8 cellular contexts compared by ENCODE assay signal in the genomic region with DNA sequence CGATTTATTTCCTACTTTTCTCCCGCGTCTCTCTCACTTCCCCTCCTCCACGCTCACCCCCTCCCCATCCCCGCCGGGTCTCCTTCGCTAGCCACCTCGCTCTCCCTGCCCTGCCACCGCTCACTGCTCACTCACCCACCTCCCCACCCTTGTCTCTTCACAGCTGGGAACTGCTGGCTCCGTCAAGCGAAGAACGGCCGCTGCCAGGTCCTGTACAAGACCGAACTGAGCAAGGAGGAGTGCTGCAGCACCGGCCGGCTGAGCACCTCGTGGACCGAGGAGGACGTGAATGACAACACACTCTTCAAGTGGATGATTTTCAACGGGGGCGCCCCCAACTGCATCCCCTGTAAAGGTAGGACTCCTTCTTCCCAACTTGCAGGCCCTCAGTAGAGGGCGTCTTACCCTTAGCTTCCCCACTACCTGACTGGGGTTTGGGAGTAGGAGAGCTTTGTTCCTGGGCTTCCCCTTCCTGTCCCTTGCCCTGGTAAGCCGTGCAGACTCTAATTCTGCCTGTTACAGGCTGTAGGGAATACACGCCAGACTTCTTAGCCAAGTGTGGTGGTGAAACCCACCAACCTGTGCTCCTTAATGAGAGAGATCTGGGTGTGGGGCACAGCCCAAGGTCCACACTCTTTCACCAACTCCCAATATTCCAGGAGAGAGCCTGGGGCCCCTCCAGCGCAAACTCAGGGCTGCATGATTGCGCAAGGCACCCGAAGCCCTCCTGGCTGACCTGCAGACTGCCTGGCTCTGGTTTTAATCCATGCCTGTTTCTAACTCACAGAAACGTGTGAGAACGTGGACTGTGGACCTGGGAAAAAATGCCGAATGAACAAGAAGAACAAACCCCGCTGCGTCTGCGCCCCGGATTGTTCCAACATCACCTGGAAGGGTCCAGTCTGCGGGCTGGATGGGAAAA. TPM values are rescaled to one million over a fixed set of nuclear protein-coding genes. Genes with fewer than 3 reads are reported as not detected.
DNase-seq lines count a peak whose midpoint lies in the region; ATAC-seq and TF ChIP-seq lines count a peak whose summit lies in the region.

No MANE protein-coding gene starts in this region.

- intact Hi-C loops in activated CD4-positive, alpha-beta memory T cell treated with anti-CD3 and anti-CD28 coated beads for 36 hours (cut with micrococcal nuclease), result loop anchor here (1.0 to 5.0 kb wide), 3 partner anchors 77 to 827 kb away; a partner anchor contains a TSS
- intact Hi-C loops in naive thymus-derived CD4-positive, alpha-beta T cell (cut with micrococcal nuclease), result loop anchor here (1.0 to 5.0 kb wide), 3 partner anchors 77 to 829 kb away; a partner anchor contains a TSS

- H3K4me3 Mint-ChIP-seq in activated CD4-positive, alpha-beta memory T cell treated with anti-CD3 and anti-CD28 coated beads for 36 hours, result peak overlapping the region; percentile 77
- H3K4me3 Mint-ChIP-seq in naive thymus-derived CD4-positive, alpha-beta T cell, result peak overlapping the region; percentile 86 to 99 (median 90)

- H3K27me3 Mint-ChIP-seq in activated CD4-positive, alpha-beta memory T cell treated with anti-CD3 and anti-CD28 coated beads for 36 hours, result peaks cover 34% of the 10 kb centered on the region
- peaks cover 40 to 79% (median 63%) of the 10 kb centered on the region in 5 donors for H3K27me3 Mint-ChIP-seq in naive thymus-derived CD4-positive, alpha-beta T cell

- H3K36me3 Mint-ChIP-seq in activated CD4-positive, alpha-beta memory T cell treated with anti-CD3 and anti-CD28 coated beads for 36 hours, result no peaks in the 10 kb centered on the region
- peaks cover 0 to 9% (median 4%) of the 10 kb centered on the region in 5 donors for H3K36me3 Mint-ChIP-seq in naive thymus-derived CD4-positive, alpha-beta T cell

- H3K9me3 ChIP-seq in BE2C (no peaks in the 10 kb centered on the region), HEK293 (ENCODE audit: control insufficient read depth, insufficient read depth, low read depth, low read length) (no peaks in the 10 kb centered on the region), fibroblast of lung (ENCODE audit: control insufficient read depth, insufficient read depth, low read depth, low read length) (no peaks in the 10 kb centered on the region)
- H3K9me3 ChIP-seq in naive thymus-derived CD4-positive, alpha-beta T cell (ENCODE audit: control insufficient read depth in 2 of 3, low read length in 3 of 3), result no peaks in the 10 kb centered on the region

- H3K27me3 ChIP-seq in BE2C, result peaks cover 64% of the 10 kb centered on the region
- no peaks in the 10 kb centered on the region for H3K27me3 ChIP-seq in fibroblast of lung (ENCODE audit: control insufficient read depth, insufficient read depth, low read length)
- peaks cover 0 to 10% of the 10 kb centered on the region in 2 donors for H3K27me3 ChIP-seq in naive thymus-derived CD4-positive, alpha-beta T cell (ENCODE audit: control insufficient read depth in 2 of 2, insufficient read depth in 2 of 2, low read length in 2 of 2)

- H3K4me1 ChIP-seq in BE2C (no peaks in the 10 kb centered on the region), HEK293 (ENCODE audit: control insufficient read depth, insufficient read depth, low read length) (peaks cover 2% of the 10 kb centered on the region), fibroblast of lung (ENCODE audit: control insufficient read depth, extremely low read depth, insufficient read depth, low read length) (peaks cover 8% of the 10 kb centered on the region)
- H3K4me1 ChIP-seq in naive thymus-derived CD4-positive, alpha-beta T cell (ENCODE audit: control insufficient read depth in 2 of 2, insufficient read depth in 2 of 2, low read length in 2 of 2), result peaks cover 10 to 11% of the 10 kb centered on the region in 2 donors

- H3K79me2 ChIP-seq in fibroblast of lung (ENCODE audit: control insufficient read depth, insufficient read depth, low read length), result peaks cover 43% of the 10 kb centered on the region

- no peak overlapping the region for H2AFZ ChIP-seq in fibroblast of lung (ENCODE audit: low read length)

- ATAC-seq in naive thymus-derived CD4-positive, alpha-beta T cell, result peak; percentile 22
- no peak for ATAC-seq in GM21619 (IDR thresholded peaks at IDR 0.05; ENCODE audit: unreplicated experiment)

- peaks cover 32% of the 10 kb centered on the region for H3K4me1 Mint-ChIP-seq in activated CD4-positive, alpha-beta memory T cell treated with anti-CD3 and anti-CD28 coated beads for 36 hours (ENCODE audit: low read depth)
- H3K4me1 Mint-ChIP-seq in naive thymus-derived CD4-positive, alpha-beta T cell, result peaks cover 34 to 46% (median 42%) of the 10 kb centered on the region in 7 donors

- H3K36me3 ChIP-seq in BE2C (no peaks in the 10 kb centered on the region), HEK293 (ENCODE audit: control insufficient read depth in 2 of 2, insufficient read depth in 1 of 2, low read length in 2 of 2) (peaks cover 0 to 10% of the 10 kb centered on the region in 2 experiments; a peak in 1 of 3 replicates), fibroblast of lung (ENCODE audit: control insufficient read depth, insufficient read depth, low read length) (peaks cover 22% of the 10 kb centered on the region)
- H3K36me3 ChIP-seq in naive thymus-derived CD4-positive, alpha-beta T cell (ENCODE audit: control insufficient read depth in 2 of 3, insufficient read depth in 3 of 3, low read length in 3 of 3), result no peaks in the 10 kb centered on the region

- H3K9me3 Mint-ChIP-seq in activated CD4-positive, alpha-beta memory T cell treated with anti-CD3 and anti-CD28 coated beads for 36 hours, result no peaks in the 10 kb centered on the region
- peaks cover 0 to 5% (median 0%) of the 10 kb centered on the region in 11 donors for H3K9me3 Mint-ChIP-seq in naive thymus-derived CD4-positive, alpha-beta T cell

- H3K4me3 ChIP-seq in BE2C (ENCODE audit: low read depth, low read length) (peak overlapping the region; percentile 31), HEK293 (ENCODE audit: low read depth, low read length) (no peak overlapping the region), fibroblast of lung (replicated peaks in 1 of 4; ENCODE audit: control extremely low read depth in 1 of 4, insufficient read depth in 1 of 4, low read depth in 3 of 4, low read length in 4 of 4) (peak overlapping the region; percentile 74 to 97 (median 82))
- peak overlapping the region; percentile 67 for H3K4me3 ChIP-seq in naive thymus-derived CD4-positive, alpha-beta T cell (ENCODE audit: low read length)

- peak overlapping the region; percentile 88 for H3K9ac ChIP-seq in fibroblast of lung (ENCODE audit: insufficient read depth, low read length)

- CTCF ChIA-PET in HEK293 (lab: Yijun Ruan, JAX), result no interaction called here
- CTCF ChIA-PET in activated CD4-positive, alpha-beta memory T cell treated with anti-CD3 and anti-CD28 coated beads for 36 hours (lab: Charles Lee), result interaction anchor here (0.6 to 1.2 kb wide), 3 partner anchors 746 to 828 kb away, joined by 3 read pairs; no protein-coding TSS in a partner anchor
- CTCF ChIA-PET in naive thymus-derived CD4-positive, alpha-beta T cell (lab: Charles Lee), result no interaction called here

- DNase-seq in BE2C (peak; percentile 22), fibroblast of lung (ENCODE audit: low read depth in 2 of 2) (peak; percentile 36 to 49), NCI-H187 treated with DMSO at 0.1 percent for 48 hours (lab: John Stamatoyannopoulos, UW) (no peak)
- peak; percentile 36 for DNase-seq in activated CD4-positive, alpha-beta memory T cell treated with anti-CD3 and anti-CD28 coated beads for 36 hours
- DNase-seq in naive thymus-derived CD4-positive, alpha-beta T cell, result peak in 5 of 9 donors; percentile 12 to 30 (median 21)
- DNase-seq in central memory CD4-positive, alpha-beta T cell, result no peak

- H4K20me1 ChIP-seq in fibroblast of lung (ENCODE audit: control insufficient read depth, extremely low read depth, insufficient read depth, low read length), result peaks cover 2% of the 10 kb centered on the region

- H3K27ac Mint-ChIP-seq in activated CD4-positive, alpha-beta memory T cell treated with anti-CD3 and anti-CD28 coated beads for 36 hours, result no peak overlapping the region
- peak overlapping the region in 8 of 9 donors; percentile 33 to 93 (median 68) for H3K27ac Mint-ChIP-seq in naive thymus-derived CD4-positive, alpha-beta T cell

- H3K27ac ChIP-seq in HEK293 (ENCODE audit: extremely low read depth, low read depth, low read length), result no peak overlapping the region
- peak overlapping the region; percentile 94 for H3K27ac ChIP-seq in fibroblast of lung (ENCODE audit: insufficient read depth, low read length)
- H3K27ac ChIP-seq in naive thymus-derived CD4-positive, alpha-beta T cell (ENCODE audit: low read depth, low read length), result no peak overlapping the region

- TF ChIP-seq CTCF in BE2C (IDR thresholded peaks at IDR 0.05; ENCODE audit: low read depth, low read length) (peak; percentile 30; the same call in 1 of the 2 replicates), HEK293 (tag by site-specific recombination; IDR thresholded peaks at IDR 0.05) (no peak), fibroblast of lung (conservative IDR thresholded peaks at IDR 0.05 in 1 of 2, IDR thresholded peaks at IDR 0.05 in 1 of 2; ENCODE audit: low read depth in 1 of 2, low read length in 2 of 2) (peak in 1 of 2 donors; percentile 37)

- POLR2A ChIA-PET in HEK293 (lab: Yijun Ruan, JAX), result no interaction called here
- POLR2A ChIA-PET in activated CD4-positive, alpha-beta memory T cell treated with anti-CD3 and anti-CD28 coated beads for 36 hours (lab: Charles Lee), result no interaction called here
- POLR2A ChIA-PET in naive thymus-derived CD4-positive, alpha-beta T cell (lab: Charles Lee), result no interaction called here

- peak overlapping the region; percentile 91 for H3K4me2 ChIP-seq in fibroblast of lung (ENCODE audit: extremely low read depth, insufficient read depth, low read length)

TF ChIP-seq in HEK293, 187 proteins besides CTCF, POLR2A, EP300 and RAD21 (continues in another document):
- TF ChIP-seq OVOL3 (tag by site-specific recombination; IDR thresholded peaks at IDR 0.05) (no peak), HOXA7 (CRISPR knock-in tag; IDR thresholded peaks at IDR 0.05; ENCODE audit: borderline replicate concordance) (no peak), ZNF785 (tag by site-specific recombination; IDR thresholded peaks at IDR 0.05) (no peak), ZNF302 (tag by site-specific recombination; IDR thresholded peaks at IDR 0.05; ENCODE audit: low read depth) (no peak)

RNA-seq across cellular contexts. Expression of a gene that starts 2.5 kb away (rescaled TPM):
- not detected for polyA plus RNA-seq in BE2C (2012; ENCODE audit: insufficient read depth, insufficient read length, low read depth)
- total RNA-seq in activated CD4-positive, alpha-beta memory T cell treated with anti-CD3 and anti-CD28 coated beads for 36 hours, result under 1 TPM; 0.36 to 0.65 TPM
- 129 and 759 TPM in 2 replicates for total RNA-seq in fibroblast of lung
- polyA plus RNA-seq in fibroblast of lung, result 592 and 1,058 TPM in 2 replicates
- 430 and 750 TPM in 2 replicates for polyA plus RNA-seq in fibroblast of lung (2012)
- 208 and 311 TPM in 2 replicates for polyA minus RNA-seq in fibroblast of lung (ENCODE audit: low replicate concordance)
- total RNA-seq in naive thymus-derived CD4-positive, alpha-beta T cell, result 1 to 10 TPM in 2 of 5 experiments, under 1 TPM in 2, not detected in 1; 0.34 to 1.1 (median 1.0) TPM
- 1 to 10 TPM in 1 of 2 donors, under 1 TPM in 1; 0.55 to 1.9 TPM for polyA plus RNA-seq in naive thymus-derived CD4-positive, alpha-beta T cell

Comparison
In these comparisons a context has a peak if more than half of its experiments do, and no peak if none do; other contexts are left out.
1. DNase-seq: peak in BE2C (single experiment), activated CD4-positive, alpha-beta memory T cell treated with anti-CD3 and anti-CD28 coated beads for 36 hours (single experiment), fibroblast of lung (2 of 2) and naive thymus-derived CD4-positive, alpha-beta T cell (5 of 9); none in central memory CD4-positive, alpha-beta T cell (single experiment) and NCI-H187 treated with DMSO at 0.1 percent for 48 hours (single experiment).
2. RNA of a gene that starts 2.5 kb away (total RNA-seq): 129 to 759 TPM in fibroblast of lung; 0.34 to 1.1 TPM in naive thymus-derived CD4-positive, alpha-beta T cell and 0.36 to 0.65 TPM in activated CD4-positive, alpha-beta memory T cell treated with anti-CD3 and anti-CD28 coated beads for 36 hours; every median in the first group is over 10 times any median in the second.